Comparison of ENCODE assay signal across 8 cellular contexts in the genomic region with DNA sequence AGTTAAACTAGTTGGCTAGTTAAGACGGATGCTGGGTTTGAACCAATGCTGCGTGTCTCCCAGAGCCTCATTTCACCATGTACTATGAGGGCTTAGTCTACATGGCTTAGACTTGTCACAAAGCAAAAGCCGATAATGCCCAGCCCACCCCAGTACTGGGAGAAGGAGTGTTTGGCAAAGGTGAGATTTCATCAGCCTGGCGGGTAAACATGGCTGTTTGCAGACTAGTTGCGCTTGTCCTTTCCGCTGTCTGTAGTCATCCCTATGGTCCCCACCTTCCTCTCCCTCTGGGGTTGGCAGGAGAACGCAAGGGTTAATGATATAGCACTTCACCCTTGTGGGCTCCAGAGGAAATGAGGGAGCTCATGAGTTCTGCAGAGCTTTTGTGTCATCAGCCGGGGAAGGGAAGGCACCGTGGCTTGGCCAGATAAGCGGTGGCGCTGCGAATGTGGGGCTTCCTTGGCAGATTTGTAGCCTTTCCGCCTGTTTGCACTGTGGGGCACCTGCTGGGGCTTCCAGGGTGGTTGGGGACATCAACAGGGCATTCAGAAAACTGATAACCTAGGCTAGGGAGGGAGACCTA. TPM values are rescaled to one million over a fixed set of nuclear protein-coding genes. Genes with fewer than 3 reads are reported as not detected.
DNase-seq lines count a peak whose midpoint lies in the region; ATAC-seq and TF ChIP-seq lines count a peak whose summit lies in the region.
"Had no signal": no experiment of that assay in that cellular context is flagged by ENCODE, and none has a peak within 500 bp of the region (broad histone marks: within the 10 kb centered on the region; RNA-seq: fewer than 3 reads in every experiment).

No MANE protein-coding gene starts in this region.

- H4K8ac ChIP-seq in H9 (replicated peaks; ENCODE audit: insufficient read length, low read depth, low read length), result no peak overlapping the region

- no peak overlapping the region for H3K9ac ChIP-seq in H9 (ENCODE audit: extremely low read depth, insufficient read length, low read length)

- H3K9me3 Mint-ChIP-seq in H9 (no peaks in the 10 kb centered on the region), progenitor cell of endocrine pancreas (ENCODE audit: low read depth) (no peaks in the 10 kb centered on the region)
- no peaks in the 10 kb centered on the region for H3K9me3 Mint-ChIP-seq in activated naive CD4-positive, alpha-beta T cell treated with anti-CD3 and anti-CD28 coated beads, Interleukin-2, amount 10 ng/mL, durations not matched to agents 7 days and 5 days

- no peak overlapping the region for H2AFZ ChIP-seq in H9 (ENCODE audit: low read length)

- intact Hi-C loops in sciatic nerve (cut with DNase I), result no loop called here

- CTCF ChIA-PET in activated naive CD4-positive, alpha-beta T cell treated with anti-CD3 and anti-CD28 coated beads, Interleukin-2, amount 10 ng/mL, durations not matched to agents 7 days and 5 days (lab: Charles Lee), result interaction anchor here (0.9 to 1.0 kb wide), 2 partner anchors 229 to 231 kb away, joined by 3 read pairs; no protein-coding TSS in a partner anchor

- no peaks in the 10 kb centered on the region for H3K27me3 Mint-ChIP-seq in H9 (ENCODE audit: low read depth)
- peaks cover 46% of the 10 kb centered on the region for H3K27me3 Mint-ChIP-seq in activated naive CD4-positive, alpha-beta T cell treated with anti-CD3 and anti-CD28 coated beads, Interleukin-2, amount 10 ng/mL, durations not matched to agents 7 days and 5 days
- H3K27me3 Mint-ChIP-seq in progenitor cell of endocrine pancreas, result no peaks in the 10 kb centered on the region

- peaks cover 60% of the 10 kb centered on the region; the same call in 1 of the 2 replicates for H3K79me2 ChIP-seq in H9 (ENCODE audit: insufficient read depth, low read length)

- H2BK120ac ChIP-seq in H9 (ENCODE audit: low read depth, low read length, poor library complexity, severe bottlenecking), result no peak overlapping the region

- H3K14ac ChIP-seq in H9 (ENCODE audit: insufficient read depth, low read length), result peak overlapping the region; percentile 45

- WGBS in H9 (ENCODE audit: extremely low coverage, insufficient read length, low lambda C conversion rate), result no CpG with 5 or more reads among the region's 13 CpGs

- H3K36me3 Mint-ChIP-seq in H9 (ENCODE audit: insufficient read depth in 1 of 3, low read depth in 3 of 3), result peaks cover under 1 to 1% (median under 1%) of the 10 kb centered on the region in 3 experiments; a peak in 4 of 7 replicates
- H3K36me3 Mint-ChIP-seq in activated naive CD4-positive, alpha-beta T cell treated with anti-CD3 and anti-CD28 coated beads, Interleukin-2, amount 10 ng/mL, durations not matched to agents 7 days and 5 days, result no peaks in the 10 kb centered on the region
- no peaks in the 10 kb centered on the region for H3K36me3 Mint-ChIP-seq in progenitor cell of endocrine pancreas (ENCODE audit: insufficient read depth)

- no peak overlapping the region for H3K23ac ChIP-seq in H9 (ENCODE audit: insufficient read length, low read depth, low read length)

- peak overlapping the region; percentile 13 for H3K4me2 ChIP-seq in H9 (ENCODE audit: insufficient read depth, insufficient read length, low read length)

- no peaks in the 10 kb centered on the region for H3K9me3 ChIP-seq in H9 (ENCODE audit: control insufficient read depth, low read depth, low read length)

- peaks cover 14% of the 10 kb centered on the region for H3K79me1 ChIP-seq in H9 (ENCODE audit: insufficient read depth, low read depth, low read length, poor library complexity, severe bottlenecking)

- H4K20me1 ChIP-seq in H9 (ENCODE audit: control insufficient read depth, insufficient read depth, insufficient read length), result no peaks in the 10 kb centered on the region

- no peak overlapping the region for H4K5ac ChIP-seq in H9 (ENCODE audit: insufficient read length, low read depth, low read length)

- no peaks in the 10 kb centered on the region for H3K27me3 ChIP-seq in H9 (ENCODE audit: insufficient read depth, low read length)

- H3K4me1 ChIP-seq in H9 (ENCODE audit: insufficient read depth, low read length), result peaks cover 22% of the 10 kb centered on the region

- DNase-seq in H9 (no peak), NCI-H2029 treated with DMSO at 0.1 percent for 48 hours (lab: John Stamatoyannopoulos, UW) (peak; percentile 49), progenitor cell of endocrine pancreas (ENCODE audit: low spot score, unreplicated experiment) (no peak), sciatic nerve (ENCODE audit: low spot score) (no peak), NOMO-1 treated with DMSO at 0.1 percent for 48 hours (lab: John Stamatoyannopoulos, UW; ENCODE audit: unreplicated experiment) (no peak), EL (no peak)
- DNase-seq in activated naive CD4-positive, alpha-beta T cell treated with anti-CD3 and anti-CD28 coated beads, Interleukin-2, amount 10 ng/mL, durations not matched to agents 7 days and 5 days, result no peak
- DNase-seq: amygdala had no signal

- TF ChIP-seq CTCF in H9 (conservative IDR thresholded peaks at IDR 0.05) (no peak), progenitor cell of endocrine pancreas (IDR thresholded peaks at IDR 0.05; ENCODE audit: unreplicated experiment) (no peak)

- H3T11ph ChIP-seq in H9 (ENCODE audit: low read length), result no peak overlapping the region

- no peak overlapping the region for H3K18ac ChIP-seq in H9 (ENCODE audit: insufficient read length, low read depth, low read length)

- no peak overlapping the region for H2AK5ac ChIP-seq in H9 (ENCODE audit: insufficient read length, low read length)

- peak overlapping the region; percentile 13 for H3K27ac ChIP-seq in H9 (ENCODE audit: insufficient read length, low read depth, low read length)

- H2BK5ac ChIP-seq in H9 (ENCODE audit: insufficient read length, low read length), result no peak overlapping the region

- H3K4me1 Mint-ChIP-seq in H9 (peaks cover 67 to 71% of the 10 kb centered on the region in 2 experiments), progenitor cell of endocrine pancreas (ENCODE audit: low read depth) (peaks cover 25% of the 10 kb centered on the region)
- H3K4me1 Mint-ChIP-seq in activated naive CD4-positive, alpha-beta T cell treated with anti-CD3 and anti-CD28 coated beads, Interleukin-2, amount 10 ng/mL, durations not matched to agents 7 days and 5 days, result peaks cover 30% of the 10 kb centered on the region

- no peak overlapping the region for H2BK12ac ChIP-seq in H9 (ENCODE audit: insufficient read length, low read depth, low read length)

- peak overlapping the region in 1 of 2 experiments; percentile 17; a peak in 2 of 5 replicates for H3K4me3 Mint-ChIP-seq in H9
- no peak overlapping the region for H3K4me3 Mint-ChIP-seq in activated naive CD4-positive, alpha-beta T cell treated with anti-CD3 and anti-CD28 coated beads, Interleukin-2, amount 10 ng/mL, durations not matched to agents 7 days and 5 days
- H3K4me3 Mint-ChIP-seq in progenitor cell of endocrine pancreas (ENCODE audit: low read depth), result peak overlapping the region; percentile 19

- ATAC-seq in sciatic nerve, result no peak

- H2BK20ac ChIP-seq in H9 (ENCODE audit: low read depth, low read length, poor library complexity, severe bottlenecking), result no peak overlapping the region

- H4K91ac ChIP-seq in H9 (ENCODE audit: insufficient read length, low read depth, low read length), result no peak overlapping the region

- H3K4ac ChIP-seq in H9 (ENCODE audit: low read depth, low read length), result no peak overlapping the region

- no peak overlapping the region for H3K56ac ChIP-seq in H9 (ENCODE audit: insufficient read length, low read depth, low read length)

- no peaks in the 10 kb centered on the region for H3K23me2 ChIP-seq in H9 (ENCODE audit: insufficient read length, low read depth, low read length, poor library complexity, severe bottlenecking)

- H3K27ac Mint-ChIP-seq in H9 (peak overlapping the region; percentile 66 to 90 (median 73); a peak in 5 of 7 replicates), progenitor cell of endocrine pancreas (peak overlapping the region; percentile 85)
- peak overlapping the region; percentile 6 for H3K27ac Mint-ChIP-seq in activated naive CD4-positive, alpha-beta T cell treated with anti-CD3 and anti-CD28 coated beads, Interleukin-2, amount 10 ng/mL, durations not matched to agents 7 days and 5 days

- H2BK15ac ChIP-seq in H9 (ENCODE audit: low read depth, low read length), result no peak overlapping the region

RNA-seq across cellular contexts. Expression of a gene that starts 29.2 kb away (rescaled TPM):
- 120 TPM in 2 replicates for total RNA-seq in H9 (2021)
- 58.2 and 61.6 TPM in 2 replicates for total RNA-seq in progenitor cell of endocrine pancreas
- 56.3 TPM for total RNA-seq in sciatic nerve

RNA-seq across cellular contexts. Expression of a gene that starts 49.7 kb away (rescaled TPM):
- total RNA-seq in H9 (2021) (17.6 and 18.6 TPM in 2 replicates), progenitor cell of endocrine pancreas (22.6 and 24.5 TPM in 2 replicates), sciatic nerve (13.7 TPM)

Comparison
In these comparisons a context has a peak if more than half of its experiments do, and no peak if none do; other contexts are left out.
1. H3K27ac Mint-ChIP-seq: peak in every context shown above with its lines; median percentile 85 in progenitor cell of endocrine pancreas; 73 in H9; 6 in activated naive CD4-positive, alpha-beta T cell treated with anti-CD3 and anti-CD28 coated beads, Interleukin-2, amount 10 ng/mL, durations not matched to agents 7 days and 5 days.